1 cellular context compared by ENCODE assay signal in the genomic region with DNA sequence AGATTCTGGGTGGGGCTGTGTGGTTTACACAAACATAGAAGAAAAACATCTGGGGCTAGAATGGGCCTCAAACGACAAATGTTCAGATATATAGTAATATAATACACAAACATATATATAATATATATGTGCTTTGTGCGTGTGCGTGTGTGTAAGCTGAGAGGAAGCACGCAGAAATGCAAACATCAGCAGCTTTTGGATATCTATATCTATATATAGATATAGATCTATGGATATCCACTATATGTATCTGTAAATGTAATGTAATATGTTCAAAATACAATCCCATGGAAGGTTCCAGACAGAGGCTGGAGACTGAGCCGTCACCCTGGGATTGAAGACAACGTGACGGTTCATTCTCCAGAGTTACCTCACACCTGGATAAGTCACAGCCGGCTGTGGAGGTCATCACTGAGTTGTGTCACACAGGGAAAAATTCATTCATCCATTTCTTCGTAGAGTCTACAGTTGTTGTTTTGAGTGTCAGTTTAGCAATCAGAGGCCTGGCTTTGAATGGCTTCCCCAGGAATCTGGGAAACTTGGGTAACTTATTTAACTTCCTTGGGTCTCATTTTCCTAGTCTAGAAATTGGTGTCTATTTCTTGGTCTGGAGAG.
TF ChIP-seq lines count a peak whose summit lies in the region.

No MANE protein-coding gene starts in this region.

TF ChIP-seq in H1, 55 proteins besides CTCF, POLR2A, EP300 and RAD21 (continued from another document):
- TF ChIP-seq HDAC2 (IDR thresholded peaks at IDR 0.05; ENCODE audit: borderline replicate concordance in 1 of 2, low read depth in 2 of 2, low read length in 2 of 2) (no peak), HDAC6 (IDR thresholded peaks at IDR 0.05; ENCODE audit: low read depth, low read length) (no peak), KDM1A (IDR thresholded peaks at IDR 0.05; ENCODE audit: borderline replicate concordance, low read length) (no peak)
TF ChIP-seq in H1: peak in this region for 0.
